14 cellular contexts compared by ENCODE assay signal in the genomic region with DNA sequence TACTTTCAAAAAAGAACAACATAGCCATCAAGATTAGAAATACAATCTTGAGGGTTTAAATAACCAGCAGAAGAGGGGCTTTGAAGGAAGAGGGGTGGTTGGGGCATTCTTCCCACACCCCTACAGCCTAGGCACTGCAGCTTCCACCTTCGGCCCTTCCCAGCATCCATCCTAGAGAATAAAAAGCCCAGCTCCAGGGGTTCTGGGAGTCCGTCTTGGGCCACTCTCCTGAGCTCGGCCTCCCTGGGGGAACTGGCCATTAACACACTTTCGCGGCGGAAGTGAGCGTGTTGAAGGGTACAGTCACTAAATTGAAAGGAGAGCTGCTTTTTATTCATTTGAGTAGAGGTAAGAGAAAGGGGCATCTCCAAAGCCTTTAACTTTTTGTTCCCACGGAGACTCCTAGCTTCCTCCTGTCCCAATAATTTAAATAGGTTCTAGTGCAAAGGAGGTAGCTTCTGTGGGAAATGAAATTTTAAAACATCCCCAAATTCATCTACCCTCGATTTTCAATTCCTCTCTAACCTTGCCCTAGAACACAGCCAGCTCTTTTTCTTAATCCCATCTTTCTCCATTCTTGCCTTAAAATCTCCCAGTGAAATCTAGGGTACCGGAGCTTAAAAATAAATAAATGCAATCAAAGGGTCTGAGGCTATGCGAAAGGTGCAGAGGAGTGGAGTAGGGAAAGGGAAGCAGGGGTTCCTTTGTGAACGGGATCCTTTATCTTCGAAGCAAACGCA. TPM values are rescaled to one million over a fixed set of nuclear protein-coding genes. Genes with fewer than 3 reads are reported as not detected.
DNase-seq lines count a peak whose midpoint lies in the region; ATAC-seq and TF ChIP-seq lines count a peak whose summit lies in the region.
"Had no signal": no experiment of that assay in that cellular context is flagged by ENCODE, and none has a peak within 500 bp of the region (broad histone marks: within the 10 kb centered on the region; RNA-seq: fewer than 3 reads in every experiment).

No MANE protein-coding gene starts in this region.

- no peaks in the 10 kb centered on the region for H3K36me3 Mint-ChIP-seq in stimulated activated memory B cell treated with anti-CD40 and anti-IgM and Interleukin-4, amounts not matched to agents 10 μg/mL and 1 μg/mL and 100 μg/mL, for 72 hours

- H3K4me1 Mint-ChIP-seq in stimulated activated memory B cell treated with anti-CD40 and anti-IgM and Interleukin-4, amounts not matched to agents 10 μg/mL and 1 μg/mL and 100 μg/mL, for 72 hours: peaks cover 12% of the 10 kb centered on the region

- H3K27ac ChIP-seq in HUES64 (ENCODE audit: low read depth, low read length): no peak overlapping the region
- H3K27ac ChIP-seq in subcutaneous abdominal adipose tissue (ENCODE audit: low read depth, low read length): peak overlapping the region; percentile 96
- no peak overlapping the region for H3K27ac ChIP-seq in SJCRH30

- H3K27me3 Mint-ChIP-seq in stimulated activated memory B cell treated with anti-CD40 and anti-IgM and Interleukin-4, amounts not matched to agents 10 μg/mL and 1 μg/mL and 100 μg/mL, for 72 hours: no peaks in the 10 kb centered on the region

- in situ Hi-C loops in astrocyte of the cerebellum (cut with HindIII; ENCODE audit: low sequenced_read_pairs): no loop called here

- no peak overlapping the region for H3K4me3 Mint-ChIP-seq in stimulated activated memory B cell treated with anti-CD40 and anti-IgM and Interleukin-4, amounts not matched to agents 10 μg/mL and 1 μg/mL and 100 μg/mL, for 72 hours
- H3K4me3 Mint-ChIP-seq: stimulated activated naive CD8-positive, alpha-beta T cell treated with anti-CD3 and anti-CD28 coated beads, Interleukin-15, Interleukin-2, amounts not matched to agents 100 ng/mL and 50 ng/mL, for 24 hours had no signal

- H3K4me3 ChIP-seq in HUES64 (ENCODE audit: low read length) (peak overlapping the region; percentile 60), astrocyte of the cerebellum (ENCODE audit: low read depth, low read length) (peak overlapping the region; percentile 2), subcutaneous abdominal adipose tissue (ENCODE audit: low read depth in 1 of 5, low read length in 5 of 5) (peak overlapping the region in 1 of 5 donors; percentile 1), SJCRH30 (no peak overlapping the region)
- H3K4me3 ChIP-seq: lung had no signal

- H3K4me1 ChIP-seq in HUES64 (ENCODE audit: insufficient read depth, low read length) (peaks cover 49% of the 10 kb centered on the region), subcutaneous abdominal adipose tissue (ENCODE audit: control insufficient read depth in 5 of 5, insufficient read depth in 5 of 5, low read length in 5 of 5) (peaks cover 6 to 80% (median 72%) of the 10 kb centered on the region in 5 donors), SJCRH30 (no peaks in the 10 kb centered on the region)
- H3K4me1 ChIP-seq: Caco-2 had no signal

- DNase-seq in astrocyte of the cerebellum (ENCODE audit: low read depth) (no peak), left kidney (ENCODE audit: low read depth, low spot score) (peak; percentile 29), SJCRH30 (no peak)
- DNase-seq: activated CD4-positive, alpha-beta T cell treated with anti-CD3 and anti-CD28 coated beads for 48 hours; Caco-2; HCEC 1CT; stimulated activated CD4-positive, alpha-beta T cell treated with anti-CD3 and anti-CD28 coated beads, Interleukin-4, amount 100 ng/mL, for 1 hour had no signal

- H3K27ac Mint-ChIP-seq in stimulated activated memory B cell treated with anti-CD40 and anti-IgM and Interleukin-4, amounts not matched to agents 10 μg/mL and 1 μg/mL and 100 μg/mL, for 72 hours: no peak overlapping the region
- H3K27ac Mint-ChIP-seq: stimulated activated naive CD8-positive, alpha-beta T cell treated with anti-CD3 and anti-CD28 coated beads, Interleukin-15, Interleukin-2, amounts not matched to agents 100 ng/mL and 50 ng/mL, for 24 hours had no signal

- H3K27me3 ChIP-seq in HUES64 (ENCODE audit: insufficient read depth, low read length) (peaks cover 100% of the 10 kb centered on the region), subcutaneous abdominal adipose tissue (ENCODE audit: control insufficient read depth in 5 of 5, insufficient read depth in 4 of 5, low read length in 5 of 5) (peaks cover 0 to 2% (median 0%) of the 10 kb centered on the region in 5 donors), SJCRH30 (no peaks in the 10 kb centered on the region)

- TF ChIP-seq CTCF in astrocyte of the cerebellum (IDR thresholded peaks at IDR 0.05; ENCODE audit: low read depth, low read length, missing control alignments): no peak

- no peak for ATAC-seq in stimulated activated memory B cell treated with anti-CD40 and anti-IgM and Interleukin-4, amounts not matched to agents 10 μg/mL and 1 μg/mL and 100 μg/mL, for 72 hours
- ATAC-seq in GM18867 (IDR thresholded peaks at IDR 0.05; ENCODE audit: unreplicated experiment): no peak
- ATAC-seq: HepG2 had no signal

- no peaks in the 10 kb centered on the region for H3K36me3 ChIP-seq in HUES64 (ENCODE audit: insufficient read depth, low read length)
- no peaks in the 10 kb centered on the region for H3K36me3 ChIP-seq in subcutaneous abdominal adipose tissue (ENCODE audit: control insufficient read depth in 5 of 5, insufficient read depth in 5 of 5, low read length in 5 of 5)
- H3K36me3 ChIP-seq in SJCRH30: no peaks in the 10 kb centered on the region

- 2% methylated on average over 13 of the region's 14 CpGs for WGBS in HUES64

- H3K9ac ChIP-seq in HUES64 (ENCODE audit: low read depth, low read length) (peak overlapping the region; percentile 52; the same call in 1 of the 2 replicates), subcutaneous abdominal adipose tissue (ENCODE audit: low read length in 5 of 5) (peak overlapping the region in 1 of 5 donors; percentile 66)

- H3K9me3 Mint-ChIP-seq in stimulated activated memory B cell treated with anti-CD40 and anti-IgM and Interleukin-4, amounts not matched to agents 10 μg/mL and 1 μg/mL and 100 μg/mL, for 72 hours: no peaks in the 10 kb centered on the region
- H3K9me3 Mint-ChIP-seq: stimulated activated naive CD8-positive, alpha-beta T cell treated with anti-CD3 and anti-CD28 coated beads, Interleukin-15, Interleukin-2, amounts not matched to agents 100 ng/mL and 50 ng/mL, for 24 hours had no signal

- no peaks in the 10 kb centered on the region for H3K9me3 ChIP-seq in HUES64 (ENCODE audit: insufficient read depth, low read depth, low read length)
- no peaks in the 10 kb centered on the region for H3K9me3 ChIP-seq in subcutaneous abdominal adipose tissue (ENCODE audit: control insufficient read depth in 5 of 5, low read length in 5 of 5)
- H3K9me3 ChIP-seq in SJCRH30 (replicated peaks): no peaks in the 10 kb centered on the region
- H3K9me3 ChIP-seq: Caco-2 had no signal

RNA-seq across cellular contexts. Expression of gene NFIB, which starts 31.1 kb away (rescaled TPM):
- polyA plus RNA-seq in HUES64 (2013, experiment 1 of 2): 1.9 TPM
- 2.5 TPM for polyA plus RNA-seq in HUES64 (2013, experiment 2 of 2)
- 44.7 and 48.1 TPM in 2 replicates for total RNA-seq in SJCRH30 (2014; rRNA removed; shearing (Covaris generic))
